Comparison of ENCODE assay signal across 1 cellular context in genomic region chr14:31943217-31943616, GRCh38.
TF ChIP-seq lines count a peak whose summit lies in the region.

No MANE protein-coding gene starts in this region.

TF ChIP-seq in GM23338, 12 proteins besides CTCF, POLR2A, EP300 and RAD21 (continued from another document):
- TF ChIP-seq ZNF462 (CRISPR knock-in tag; IDR thresholded peaks at IDR 0.05) (no peak), EZH2phosphoT487 (IDR thresholded peaks at IDR 0.05; ENCODE audit: unreplicated experiment) (no peak), REST (IDR thresholded peaks at IDR 0.05; ENCODE audit: unreplicated experiment) (no peak), STAT1 (IDR thresholded peaks at IDR 0.05; ENCODE audit: unreplicated experiment) (no peak), ZNF331 (CRISPR knock-in tag; IDR thresholded peaks at IDR 0.05; ENCODE audit: low read depth) (no peak), CREB1 (CRISPR knock-in tag; IDR thresholded peaks at IDR 0.05; ENCODE audit: low read depth) (no peak), POLR2AphosphoS5 (IDR thresholded peaks at IDR 0.05; ENCODE audit: low read depth) (no peak), EZH2 (IDR thresholded peaks at IDR 0.05; ENCODE audit: low read depth, unreplicated experiment) (no peak), NANOG (IDR thresholded peaks at IDR 0.05; ENCODE audit: borderline replicate concordance) (no peak)
